Comparison of ENCODE assay signal across 10 cellular contexts in the genomic region with DNA sequence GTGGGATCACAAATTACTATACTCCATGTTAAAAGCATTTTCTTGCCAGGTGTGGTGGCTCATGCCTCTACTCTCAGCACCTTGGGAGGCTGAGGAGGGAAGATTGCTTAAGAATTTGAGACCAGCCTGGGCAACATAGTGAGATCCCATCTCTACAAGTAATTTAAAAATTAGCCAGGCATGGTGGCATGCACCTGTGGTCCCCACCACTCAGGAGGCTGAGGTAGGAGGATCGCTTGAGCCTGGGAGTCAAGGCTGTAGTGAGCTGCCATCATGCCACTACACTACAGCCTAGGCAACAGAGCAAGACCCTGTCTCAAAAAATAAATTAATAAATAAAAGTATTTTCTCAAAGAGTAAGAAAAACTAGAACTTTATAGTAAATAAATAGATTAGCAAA. TPM values are rescaled to one million over a fixed set of nuclear protein-coding genes. Genes with fewer than 3 reads are reported as not detected.
"Had no signal": no experiment of that assay in that cellular context is flagged by ENCODE, and none has a peak within 500 bp of the region (broad histone marks: within the 10 kb centered on the region; RNA-seq: fewer than 3 reads in every experiment).

No MANE protein-coding gene starts in this region.

- H3K27ac ChIP-seq: GM23248, HL-60, KMS-11 had no signal

- FAIRE-seq: H54, HepG2 had no signal

- H2AFZ ChIP-seq: GM23248 had no signal

- H3K4me2 ChIP-seq: KMS-11 had no signal

- H3K9ac ChIP-seq: GM23248, KMS-11 had no signal

- DNase-seq: GM23248, GOT3, H9, HCEC 1CT, KBM-7 had no signal

- H3K4me3 ChIP-seq: GM23248 had no signal

- ATAC-seq: HepG2 had no signal

RNA-seq across cellular contexts. Expression of a gene that starts 42.8 kb away (rescaled TPM):
- total RNA-seq: GM23248 had no signal
- polyA plus RNA-seq: IgD-negative memory B cell had no signal
